15 cellular contexts compared by ENCODE assay signal in genomic region chr1:159705251-159705910, GRCh38. TPM values are rescaled to one million over a fixed set of nuclear protein-coding genes. Genes with fewer than 3 reads are reported as not detected.
"Had no signal": no experiment of that assay in that cellular context is flagged by ENCODE, and none has a peak within 500 bp of the region (broad histone marks: within the 10 kb centered on the region; RNA-seq: fewer than 3 reads in every experiment).

No MANE protein-coding gene starts in this region.

- H3K27ac Mint-ChIP-seq: activated naive CD8-positive, alpha-beta T cell treated with anti-CD3 and anti-CD28 coated beads, Interleukin-2, amount 50 U/mL, for 24 hours; naive thymus-derived CD4-positive, alpha-beta T cell had no signal

- H3K27ac ChIP-seq: lower lobe of right lung, neutrophil, right atrium auricular region, SK-N-MC, testis, upper lobe of right lung had no signal

- ATAC-seq: activated naive CD8-positive, alpha-beta T cell treated with anti-CD3 and anti-CD28 coated beads, Interleukin-2, amount 50 U/mL, for 24 hours; esophagus mucosa; naive thymus-derived CD4-positive, alpha-beta T cell; stimulated activated naive CD8-positive, alpha-beta T cell treated with anti-CD3 and anti-CD28 coated beads, Interleukin-15, Interleukin-2, amounts not matched to agents 100 U/mL and 50 U/mL, for 24 hours; upper lobe of right lung had no signal

- H3K27me3 ChIP-seq: neutrophil, right atrium auricular region, testis, upper lobe of right lung had no signal

- H3K36me3 ChIP-seq: lower lobe of right lung, neutrophil, right atrium auricular region, upper lobe of right lung had no signal

- H3K9me3 Mint-ChIP-seq: activated naive CD8-positive, alpha-beta T cell treated with anti-CD3 and anti-CD28 coated beads, Interleukin-2, amount 50 U/mL, for 24 hours had no signal

- FAIRE-seq: astrocyte, endometrium, small intestine had no signal

- H3K4me3 Mint-ChIP-seq: activated naive CD8-positive, alpha-beta T cell treated with anti-CD3 and anti-CD28 coated beads, Interleukin-2, amount 50 U/mL, for 24 hours; naive thymus-derived CD4-positive, alpha-beta T cell had no signal

- H3K4me1 ChIP-seq: lower lobe of right lung, right atrium auricular region, testis, upper lobe of right lung had no signal

- H3K27me3 Mint-ChIP-seq: activated naive CD8-positive, alpha-beta T cell treated with anti-CD3 and anti-CD28 coated beads, Interleukin-2, amount 50 U/mL, for 24 hours had no signal

- H3K36me3 Mint-ChIP-seq: naive thymus-derived CD4-positive, alpha-beta T cell had no signal

- H3K4me1 Mint-ChIP-seq: activated naive CD8-positive, alpha-beta T cell treated with anti-CD3 and anti-CD28 coated beads, Interleukin-2, amount 50 U/mL, for 24 hours had no signal

- DNase-seq: activated naive CD4-positive, alpha-beta T cell; activated naive CD8-positive, alpha-beta T cell treated with anti-CD3 and anti-CD28 coated beads, Interleukin-2, amount 50 U/mL, for 24 hours; activated T-cell treated with anti-CD3 and anti-CD28 coated beads for 4 hours; lower lobe of right lung; naive thymus-derived CD4-positive, alpha-beta T cell; small intestine; stimulated activated naive CD8-positive, alpha-beta T cell treated with anti-CD3 and anti-CD28 coated beads, Interleukin-15, Interleukin-2, amounts not matched to agents 100 U/mL and 50 U/mL, for 24 hours; testis; upper lobe of right lung had no signal

- H3K9me3 ChIP-seq: lower lobe of right lung, neutrophil, right atrium auricular region, testis, upper lobe of right lung had no signal

- H3K4me3 ChIP-seq: lower lobe of right lung, right atrium auricular region, SK-N-MC, testis, upper lobe of right lung had no signal

RNA-seq across cellular contexts. Expression of gene CRP, which starts 9.0 kb away (rescaled TPM):
- total RNA-seq: astrocyte; esophagus mucosa; lower lobe of right lung; naive thymus-derived CD4-positive, alpha-beta T cell; right atrium auricular region had no signal
- polyA plus RNA-seq: naive thymus-derived CD4-positive, alpha-beta T cell had no signal
